Comparison of ENCODE assay signal across 17 cellular contexts in the genomic region with DNA sequence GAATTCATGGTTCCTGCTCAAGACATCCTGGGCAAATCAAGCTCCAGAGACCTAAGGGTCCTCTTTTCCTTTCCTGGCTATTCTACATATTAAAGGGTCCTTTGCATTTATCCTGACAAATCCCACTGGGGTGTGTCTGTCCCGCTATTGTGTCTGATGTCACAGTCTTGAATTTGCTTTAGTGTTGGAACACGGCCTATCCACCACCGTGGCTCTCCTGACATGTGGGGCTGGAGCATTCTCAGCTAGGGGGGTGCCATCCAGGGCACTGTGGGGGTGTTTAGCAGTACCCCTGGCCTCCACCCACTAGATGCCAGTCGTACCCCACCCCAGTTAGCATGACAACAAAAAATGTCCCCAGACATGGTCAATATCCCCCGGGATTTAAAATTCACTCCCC.
DNase-seq lines count a peak whose midpoint lies in the region; ATAC-seq and TF ChIP-seq lines count a peak whose summit lies in the region.
"Had no signal": no experiment of that assay in that cellular context is flagged by ENCODE, and none has a peak within 500 bp of the region (broad histone marks: within the 10 kb centered on the region; RNA-seq: fewer than 3 reads in every experiment).

No MANE protein-coding gene starts in this region.

- peaks cover 4% of the 10 kb centered on the region for H3K9me3 Mint-ChIP-seq in activated naive CD4-positive, alpha-beta T cell treated with anti-CD3 and anti-CD28 coated beads, Interleukin-2, amount 50 U/mL, for 24 hours
- H3K9me3 Mint-ChIP-seq in activated naive CD4-positive, alpha-beta T cell treated with anti-CD3 and anti-CD28 coated beads, Interleukin-2, amount 10 ng/mL, durations not matched to agents 7 days and 5 days: no peaks in the 10 kb centered on the region
- H3K9me3 Mint-ChIP-seq: CD8-positive, alpha-beta T cell; H9 had no signal

- peaks cover 12% of the 10 kb centered on the region; the same call in 1 of the 2 replicates for H3K27me3 ChIP-seq in OCI-LY3 (ENCODE audit: low read depth, low read length)
- peaks cover 14% of the 10 kb centered on the region for H3K27me3 ChIP-seq in upper lobe of right lung

- H3K4me1 ChIP-seq in OCI-LY3 (ENCODE audit: low read length) (peaks cover 86% of the 10 kb centered on the region), upper lobe of right lung (no peaks in the 10 kb centered on the region)

- TF ChIP-seq CTCF in OCI-LY3 (IDR thresholded peaks at IDR 0.05; ENCODE audit: low read depth, low read length) (no peak), upper lobe of right lung (IDR thresholded peaks at IDR 0.05) (no peak)

- peaks cover 74% of the 10 kb centered on the region for H3K4me1 Mint-ChIP-seq in activated naive CD4-positive, alpha-beta T cell treated with anti-CD3 and anti-CD28 coated beads, Interleukin-2, amount 50 U/mL, for 24 hours
- H3K4me1 Mint-ChIP-seq in activated naive CD4-positive, alpha-beta T cell treated with anti-CD3 and anti-CD28 coated beads, Interleukin-2, amount 10 ng/mL, durations not matched to agents 7 days and 5 days: peaks cover 43% of the 10 kb centered on the region

- H3K9me3 ChIP-seq in OCI-LY3 (ENCODE audit: insufficient read depth, low read length) (no peaks in the 10 kb centered on the region), upper lobe of right lung (no peaks in the 10 kb centered on the region)

- H3K79me2 ChIP-seq in OCI-LY3 (ENCODE audit: low read length): no peaks in the 10 kb centered on the region

- H3K27ac Mint-ChIP-seq in activated naive CD4-positive, alpha-beta T cell treated with anti-CD3 and anti-CD28 coated beads, Interleukin-2, amount 50 U/mL, for 24 hours: peak overlapping the region; percentile 99
- no peak overlapping the region for H3K27ac Mint-ChIP-seq in activated naive CD4-positive, alpha-beta T cell treated with anti-CD3 and anti-CD28 coated beads, Interleukin-2, amount 10 ng/mL, durations not matched to agents 7 days and 5 days
- H3K27ac Mint-ChIP-seq: CD8-positive, alpha-beta T cell; H9 had no signal

- DNase-seq in activated naive CD4-positive, alpha-beta T cell treated with anti-CD3 and anti-CD28 coated beads, Interleukin-2, amount 10 ng/mL, durations not matched to agents 7 days and 5 days: no peak
- DNase-seq in islet precursor cell (peak; percentile 29), upper lobe of right lung (peak; percentile 34), NCI-H524 (lab: John Stamatoyannopoulos, UW) (no peak), NCI-H69 (lab: John Stamatoyannopoulos, UW) (no peak)
- DNase-seq: CD8-positive, alpha-beta T cell; DND-41; H9; Karpas-422; MM.1S; NCI-H1105; NCI-H187; NCI-H446 treated with DMSO at 0.1 percent for 48 hours; NCI-H82; SHP77 had no signal

- H3K27me3 Mint-ChIP-seq in activated naive CD4-positive, alpha-beta T cell treated with anti-CD3 and anti-CD28 coated beads, Interleukin-2, amount 50 U/mL, for 24 hours: no peaks in the 10 kb centered on the region
- no peaks in the 10 kb centered on the region for H3K27me3 Mint-ChIP-seq in activated naive CD4-positive, alpha-beta T cell treated with anti-CD3 and anti-CD28 coated beads, Interleukin-2, amount 10 ng/mL, durations not matched to agents 7 days and 5 days

- peaks cover 2% of the 10 kb centered on the region for H3K36me3 Mint-ChIP-seq in activated naive CD4-positive, alpha-beta T cell treated with anti-CD3 and anti-CD28 coated beads, Interleukin-2, amount 50 U/mL, for 24 hours
- no peaks in the 10 kb centered on the region for H3K36me3 Mint-ChIP-seq in activated naive CD4-positive, alpha-beta T cell treated with anti-CD3 and anti-CD28 coated beads, Interleukin-2, amount 10 ng/mL, durations not matched to agents 7 days and 5 days
- H3K36me3 Mint-ChIP-seq: CD8-positive, alpha-beta T cell had no signal

- H3K9ac ChIP-seq in OCI-LY3 (ENCODE audit: low read length): peak overlapping the region; percentile 0; the same call in 1 of the 2 replicates

- no peak for ATAC-seq in upper lobe of right lung
- ATAC-seq: CD8-positive, alpha-beta T cell had no signal

- CTCF ChIA-PET in activated naive CD4-positive, alpha-beta T cell treated with anti-CD3 and anti-CD28 coated beads, Interleukin-2, amount 10 ng/mL, durations not matched to agents 7 days and 5 days (lab: Charles Lee): interaction anchor here (0.8 to 8.3 kb wide), 2 partner anchors 24 to 170 kb away, joined by 3 to 234 read pairs; no protein-coding TSS in a partner anchor

- no peak overlapping the region for H3K4me2 ChIP-seq in OCI-LY3 (ENCODE audit: low read length)

- H3K4me3 Mint-ChIP-seq in activated naive CD4-positive, alpha-beta T cell treated with anti-CD3 and anti-CD28 coated beads, Interleukin-2, amount 50 U/mL, for 24 hours: no peak overlapping the region
- no peak overlapping the region for H3K4me3 Mint-ChIP-seq in activated naive CD4-positive, alpha-beta T cell treated with anti-CD3 and anti-CD28 coated beads, Interleukin-2, amount 10 ng/mL, durations not matched to agents 7 days and 5 days
- H3K4me3 Mint-ChIP-seq: CD8-positive, alpha-beta T cell; H9 had no signal

- H2AFZ ChIP-seq in OCI-LY3 (ENCODE audit: low read depth, low read length): no peak overlapping the region

- H4K20me1 ChIP-seq in OCI-LY3 (ENCODE audit: insufficient read depth, low read length): no peaks in the 10 kb centered on the region

- H3K27ac ChIP-seq in OCI-LY3 (ENCODE audit: low read length): no peak overlapping the region
- no peak overlapping the region for H3K27ac ChIP-seq in upper lobe of right lung

- H3K4me3 ChIP-seq in OCI-LY3 (ENCODE audit: low read length): no peak overlapping the region
- H3K4me3 ChIP-seq in upper lobe of right lung: no peak overlapping the region

- intact Hi-C loops in upper lobe of right lung (cut with DNase I): no loop called here

- H3K36me3 ChIP-seq in OCI-LY3 (replicated peaks; ENCODE audit: low read depth, low read length): no peaks in the 10 kb centered on the region
- no peaks in the 10 kb centered on the region for H3K36me3 ChIP-seq in upper lobe of right lung

Comparison
In these comparisons a context has a peak if more than half of its experiments do, and no peak if none do; other contexts are left out.
1. DNase-seq: peak in islet precursor cell (single experiment) and upper lobe of right lung (single experiment); none in activated naive CD4-positive, alpha-beta T cell treated with anti-CD3 and anti-CD28 coated beads, Interleukin-2, amount 10 ng/mL, durations not matched to agents 7 days and 5 days (single experiment), NCI-H524 (0 of 2) and NCI-H69 (single experiment).